Comparison of ENCODE assay signal across 23 cellular contexts in the genomic region with DNA sequence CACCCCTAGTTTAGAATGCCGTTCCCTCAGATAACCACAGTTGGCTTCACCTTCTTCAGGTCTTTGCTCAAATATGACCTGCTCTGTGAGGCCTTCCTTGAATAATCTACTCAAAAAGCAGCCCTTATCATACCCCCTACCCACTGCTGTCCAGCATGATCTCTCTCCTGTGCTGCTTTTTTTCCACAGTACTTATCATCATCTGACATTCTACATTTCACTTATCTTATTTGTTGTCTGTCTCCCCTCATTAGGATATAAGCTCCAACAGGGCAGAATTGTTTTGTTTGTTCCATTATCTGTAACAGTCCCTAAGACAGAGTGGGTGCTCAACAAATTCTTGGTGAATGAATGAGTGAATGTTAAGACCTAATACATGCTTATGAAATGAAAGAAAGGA. TPM values are rescaled to one million over a fixed set of nuclear protein-coding genes. Genes with fewer than 3 reads are reported as not detected.
A peak's percentile ranks its signal among the peaks of the same experiment; 100 is the strongest.
DNase-seq lines count a peak whose midpoint lies in the region; ATAC-seq and TF ChIP-seq lines count a peak whose summit lies in the region.
"Had no signal": no experiment of that assay in that cellular context is flagged by ENCODE, and none has a peak within 500 bp of the region (broad histone marks: within the 10 kb centered on the region; RNA-seq: fewer than 3 reads in every experiment).

No MANE protein-coding gene starts in this region.

- H3K27ac Mint-ChIP-seq in activated T-helper 17 cell treated with anti-CD3 and anti-CD28 coated beads, Interleukin-2, amount 50 U/mL, for 72 hours, result peak overlapping the region; percentile 47
- peak overlapping the region in 5 of 6 donors; percentile 37 to 84 (median 78) for H3K27ac Mint-ChIP-seq in naive B cell
- H3K27ac Mint-ChIP-seq: mesothelial cell of epicardium, WTC11 had no signal

- DNase-seq in heart right ventricle (no peak), left ventricle myocardium superior (no peak), naive B cell (no peak), upper lobe of right lung (no peak), left colon (no peak), amygdala (lab: John Stamatoyannopoulos, UW) (no peak)
- DNase-seq: activated CD4-positive, alpha-beta T cell treated with anti-CD3 and anti-CD28 coated beads, Interleukin-2, amount 50 U/mL, for 48 hours; activated naive CD4-positive, alpha-beta T cell treated with Interleukin-2 at 50 U/mL for 16 hours; DMS53; effector CD4-positive, alpha-beta T cell; esophagus squamous epithelium; GDM1; MG63; NCI-H1436 treated with DMSO at 0.1 percent for 48 hours; NCI-H524; SK-N-SH; testis had no signal

- H3K4me3 ChIP-seq in heart right ventricle (no peak overlapping the region), upper lobe of right lung (no peak overlapping the region)
- H3K4me3 ChIP-seq: esophagus squamous epithelium, MG63, testis, vagina had no signal

- H3K9me3 Mint-ChIP-seq in activated T-helper 17 cell treated with anti-CD3 and anti-CD28 coated beads, Interleukin-2, amount 50 U/mL, for 72 hours, result no peaks in the 10 kb centered on the region
- peaks cover 0 to 3% (median 0%) of the 10 kb centered on the region in 7 donors for H3K9me3 Mint-ChIP-seq in naive B cell

- H3K36me3 Mint-ChIP-seq in activated T-helper 17 cell treated with anti-CD3 and anti-CD28 coated beads, Interleukin-2, amount 50 U/mL, for 72 hours (ENCODE audit: low read depth), result peaks cover 32% of the 10 kb centered on the region
- peaks cover 7 to 8% of the 10 kb centered on the region in 2 donors for H3K36me3 Mint-ChIP-seq in naive B cell

- H3K9me3 ChIP-seq in heart right ventricle (no peaks in the 10 kb centered on the region), upper lobe of right lung (no peaks in the 10 kb centered on the region)
- H3K9me3 ChIP-seq: esophagus squamous epithelium, MG63, SK-N-SH, testis, vagina had no signal

- H3K27ac ChIP-seq in heart right ventricle (peak overlapping the region in 7 of 10 donors; percentile 35 to 75 (median 64)), upper lobe of right lung (no peak overlapping the region)
- H3K27ac ChIP-seq: esophagus squamous epithelium, testis, vagina had no signal

- peaks cover 0 to 9% (median 0%) of the 10 kb centered on the region in 9 donors for H3K36me3 ChIP-seq in heart right ventricle
- no peaks in the 10 kb centered on the region for H3K36me3 ChIP-seq in upper lobe of right lung
- H3K36me3 ChIP-seq: esophagus squamous epithelium, vagina had no signal

- WGBS in heart right ventricle, 2 donors, result 37 to 41% methylated on average over 1 of the region's 1 CpG

- H3K4me1 Mint-ChIP-seq in activated T-helper 17 cell treated with anti-CD3 and anti-CD28 coated beads, Interleukin-2, amount 50 U/mL, for 72 hours, result peaks cover 57% of the 10 kb centered on the region
- peaks cover 63 to 74% (median 63%) of the 10 kb centered on the region in 3 donors for H3K4me1 Mint-ChIP-seq in naive B cell

- intact Hi-C loops in heart right ventricle (cut with DNase I) (no loop called here), left ventricle myocardium superior (cut with micrococcal nuclease) (no loop called here), upper lobe of right lung (cut with DNase I) (no loop called here), left colon (cut with DNase I, micrococcal nuclease) (no loop called here)

- no peaks in the 10 kb centered on the region for H3K27me3 ChIP-seq in heart right ventricle
- no peaks in the 10 kb centered on the region for H3K27me3 ChIP-seq in upper lobe of right lung
- H3K27me3 ChIP-seq: esophagus squamous epithelium, MG63, testis, vagina had no signal

- H3K4me3 Mint-ChIP-seq in activated T-helper 17 cell treated with anti-CD3 and anti-CD28 coated beads, Interleukin-2, amount 50 U/mL, for 72 hours, result peak overlapping the region; percentile 35
- H3K4me3 Mint-ChIP-seq in naive B cell, result no peak overlapping the region
- H3K4me3 Mint-ChIP-seq: mesothelial cell of epicardium, neural crest cell, WTC11 had no signal

- H3K27me3 Mint-ChIP-seq in activated T-helper 17 cell treated with anti-CD3 and anti-CD28 coated beads, Interleukin-2, amount 50 U/mL, for 72 hours, result no peaks in the 10 kb centered on the region
- no peaks in the 10 kb centered on the region for H3K27me3 Mint-ChIP-seq in naive B cell

- H3K4me1 ChIP-seq in heart right ventricle (peaks cover 5 to 79% (median 49%) of the 10 kb centered on the region in 9 donors), upper lobe of right lung (peaks cover 23% of the 10 kb centered on the region)
- H3K4me1 ChIP-seq: testis had no signal

- peak in 2 of 8 donors; percentile 5 to 10 for ATAC-seq in heart right ventricle
- no peak for ATAC-seq in left ventricle myocardium superior
- no peak for ATAC-seq in activated T-helper 17 cell treated with anti-CD3 and anti-CD28 coated beads, Interleukin-2, amount 50 U/mL, for 72 hours (replicated peaks)
- ATAC-seq in naive B cell (ENCODE audit: low read depth in 2 of 2), result no peak
- no peak for ATAC-seq in HG03045 (IDR thresholded peaks at IDR 0.05; ENCODE audit: unreplicated experiment)
- no peak for ATAC-seq in upper lobe of right lung
- ATAC-seq in left colon, result no peak
- ATAC-seq: WTC11 had no signal

- TF ChIP-seq CTCF in heart right ventricle (IDR thresholded peaks at IDR 0.05), result no peak
- TF ChIP-seq CTCF in upper lobe of right lung (IDR thresholded peaks at IDR 0.05), result no peak

RNA-seq across cellular contexts. Expression of a gene that starts 18.1 kb away (rescaled TPM):
- total RNA-seq in heart right ventricle (10 to 100 TPM; 31.4 to 49.7 (median 42.5) TPM), left ventricle myocardium superior (33.1 TPM), upper lobe of right lung (39.5 TPM), left colon (10 to 100 TPM; 33.5 to 35.2 TPM)
- polyA plus RNA-seq in heart right ventricle (10 to 100 TPM in 1 of 2 donors, 1 to 10 TPM in 1; 7.1 to 13.4 TPM), naive B cell (ENCODE audit: low read depth in 6 of 6) (10 to 100 TPM in 1 of 6 donors, 1 to 10 TPM in 5; 4.6 to 15.2 (median 8.5) TPM)
- total RNA-seq in activated T-helper 17 cell treated with anti-CD3 and anti-CD28 coated beads, Interleukin-2, amount 50 U/mL, for 72 hours, result 10 to 100 TPM; 40.8 to 41.6 TPM
